21 cellular contexts compared by ENCODE assay signal in the genomic region with DNA sequence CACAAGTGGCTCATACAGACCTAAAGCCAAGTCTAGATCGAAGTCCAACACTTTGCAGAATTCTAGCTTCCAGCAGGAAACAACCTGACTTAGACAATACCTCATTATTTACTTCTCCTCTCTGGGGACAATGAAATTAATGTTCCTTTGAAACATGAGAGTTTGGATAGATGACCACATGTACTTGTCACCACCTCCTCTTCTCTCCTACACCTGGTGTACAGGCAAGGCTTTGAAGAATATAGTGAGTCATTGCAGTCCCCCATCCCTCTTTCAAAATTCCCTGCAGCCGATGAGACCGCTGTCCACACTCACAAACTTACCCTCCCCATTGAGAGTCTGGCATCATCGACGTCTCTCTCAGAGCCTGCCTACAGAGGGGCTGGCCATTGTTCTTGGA.
DNase-seq lines count a peak whose midpoint lies in the region; ATAC-seq and FAIRE-seq lines count a peak whose summit lies in the region.
"Had no signal": no experiment of that assay in that cellular context is flagged by ENCODE, and none has a peak within 500 bp of the region (broad histone marks: within the 10 kb centered on the region; RNA-seq: fewer than 3 reads in every experiment).

No MANE protein-coding gene starts in this region.

- FAIRE-seq in urothelium cell line (lab: Jason Lieb, UNC), result peak; percentile 93
- FAIRE-seq: A204.1, endothelial cell of umbilical vein, GM19239 had no signal

- DNase-seq in NCI-H187 treated with DMSO at 0.1 percent for 48 hours (lab: John Stamatoyannopoulos, UW) (peak; percentile 61), NCI-H187 (lab: John Stamatoyannopoulos, UW) (no peak), NCI-H2196 (lab: John Stamatoyannopoulos, UW; ENCODE audit: unreplicated experiment) (peak; percentile 100), SW480 (ENCODE audit: low spot score) (peak; percentile 100), urothelium cell line (ENCODE audit: low spot score) (peak; percentile 89), NAMALWA (ENCODE audit: low spot score) (no peak)
- DNase-seq: activated CD4-positive, CD25-positive, alpha-beta regulatory T cell; activated CD8-positive, alpha-beta memory T cell treated with anti-CD3 and anti-CD28 coated beads, Interleukin-2, amount 50 U/mL, for 48 hours; activated naive CD8-positive, alpha-beta T cell treated with anti-CD3 and anti-CD28 coated beads for 36 hours; CD4-positive, alpha-beta T cell; cerebellar nuclear complex; GF-D8; RPMI8226; stimulated activated naive B cell treated with anti-CD40 and anti-IgM and Interleukin-4, amounts not matched to agents 10 μg/mL and 1 μg/mL and 100 μg/mL, for 72 hours; T-helper 17 cell; upper lobe of right lung had no signal

- ATAC-seq in HG02678 (IDR thresholded peaks at IDR 0.05; ENCODE audit: unreplicated experiment) (no peak), HG03095 (IDR thresholded peaks at IDR 0.05; ENCODE audit: unreplicated experiment) (no peak)
- ATAC-seq: stimulated activated naive B cell treated with anti-CD40 and anti-IgM and Interleukin-4, amounts not matched to agents 10 μg/mL and 1 μg/mL and 100 μg/mL, for 72 hours; T-helper 17 cell; upper lobe of right lung had no signal

Comparison
In these comparisons a context has a peak if more than half of its experiments do, and no peak if none do; other contexts are left out.
1. DNase-seq: peak in NCI-H187 treated with DMSO at 0.1 percent for 48 hours (single experiment), NCI-H2196 (single experiment), SW480 (single experiment) and urothelium cell line (single experiment); none in NCI-H187 (0 of 2) and NAMALWA (single experiment).